38 cellular contexts compared by ENCODE assay signal in genomic region chrX:123601437-123601836, GRCh38.
"Had no signal": no experiment of that assay in that cellular context is flagged by ENCODE, and none has a peak within 500 bp of the region (broad histone marks: within the 10 kb centered on the region; RNA-seq: fewer than 3 reads in every experiment).

No MANE protein-coding gene starts in this region.

- H3K27me3 Mint-ChIP-seq: activated CD4-positive, alpha-beta memory T cell treated with anti-CD3 and anti-CD28 coated beads, Interleukin-2, amount 10 ng/mL, durations not matched to agents 7 days and 5 days; activated CD4-positive, alpha-beta T cell treated with anti-CD3 and anti-CD28 coated beads for 36 hours; activated CD4-positive, alpha-beta T cell treated with anti-CD3 and anti-CD28 coated beads, Interleukin-2, amount 10 ng/mL, durations not matched to agents 7 days and 5 days; activated CD8-positive, alpha-beta memory T cell treated with anti-CD3 and anti-CD28 coated beads, Interleukin-2, amount 10 ng/mL, durations not matched to agents 7 days and 5 days; activated naive CD4-positive, alpha-beta T cell treated with anti-CD3 and anti-CD28 coated beads, Interleukin-2, amount 10 ng/mL, durations not matched to agents 7 days and 5 days; activated naive CD4-positive, alpha-beta T cell treated with anti-CD3 and anti-CD28 coated beads, Interleukin-2, amount 50 U/mL, for 24 hours; activated naive CD8-positive, alpha-beta T cell; activated naive CD8-positive, alpha-beta T cell treated with anti-CD3 and anti-CD28 coated beads, Interleukin-2, amount 10 ng/mL, durations not matched to agents 7 days and 5 days; activated naive CD8-positive, alpha-beta T cell treated with anti-CD3 and anti-CD28 coated beads, Interleukin-2, amount 50 U/mL, for 24 hours; activated T-cell treated with anti-CD3 and anti-CD28 coated beads, Interleukin-2, amount 50 U/mL, for 24 hours; central memory CD8-positive, alpha-beta T cell had no signal

- H3K36me3 ChIP-seq: WERI-Rb-1 had no signal

- DNase-seq: activated CD4-positive, alpha-beta memory T cell treated with anti-CD3 and anti-CD28 coated beads, Interleukin-2, amount 10 ng/mL, durations not matched to agents 7 days and 5 days; activated CD4-positive, alpha-beta T cell treated with anti-CD3 and anti-CD28 coated beads for 1 hour; activated CD4-positive, alpha-beta T cell treated with anti-CD3 and anti-CD28 coated beads for 36 hours; activated CD4-positive, alpha-beta T cell treated with anti-CD3 and anti-CD28 coated beads for 48 hours; activated CD4-positive, alpha-beta T cell treated with anti-CD3 and anti-CD28 coated beads, Interleukin-2, amount 10 ng/mL, durations not matched to agents 7 days and 5 days; activated CD4-positive, alpha-beta T cell treated with anti-CD3 and anti-CD28 coated beads, Interleukin-2, amount 50 U/mL, for 48 hours; activated CD4-positive, CD25-positive, alpha-beta regulatory T cell; activated CD8-positive, alpha-beta memory T cell treated with anti-CD3 and anti-CD28 coated beads for 24 hours; activated CD8-positive, alpha-beta memory T cell treated with anti-CD3 and anti-CD28 coated beads, Interleukin-2, amount 10 ng/mL, durations not matched to agents 7 days and 5 days; activated CD8-positive, alpha-beta memory T cell treated with anti-CD3 and anti-CD28 coated beads, Interleukin-2, amount 50 U/mL, for 48 hours; activated CD8-positive, alpha-beta T cell treated with anti-CD3 and anti-CD28 coated beads, Interleukin-2, amount 10 ng/mL, durations not matched to agents 7 days and 5 days; activated effector memory CD4-positive, alpha-beta T cell treated with Interleukin-2 at 50 U/mL for 16 hours; activated gamma-delta T cell; activated naive CD4-positive, alpha-beta T cell treated with anti-CD3 and anti-CD28 coated beads, Interleukin-2, amount 10 ng/mL, durations not matched to agents 7 days and 5 days; activated naive CD4-positive, alpha-beta T cell treated with Interleukin-2 at 50 U/mL for 16 hours; activated naive CD8-positive, alpha-beta T cell treated with anti-CD3 and anti-CD28 coated beads, Interleukin-2, amount 10 ng/mL, durations not matched to agents 7 days and 5 days; activated naive CD8-positive, alpha-beta T cell treated with anti-CD3 and anti-CD28 coated beads, Interleukin-2, amount 50 U/mL, for 24 hours; activated T-cell treated with anti-CD3 and anti-CD28 coated beads, Interleukin-2, amount 50 U/mL, for 24 hours; activated T-cell treated with anti-CD3 and anti-CD28 coated beads, Interleukin-2, amount 50 U/mL, for 48 hours; amygdala; anterior cingulate cortex; caudate nucleus; cerebellar nuclear complex; T-helper 1 cell; T1000; WERI-Rb-1 had no signal

- H3K4me1 ChIP-seq: ascending aorta had no signal

- ATAC-seq: activated CD4-positive, alpha-beta T cell treated with anti-CD3 and anti-CD28 coated beads for 36 hours; activated CD4-positive, CD25-positive, alpha-beta regulatory T cell treated with anti-CD3 and anti-CD28 coated beads, Interleukin-2, amount 50 U/mL, for 24 hours; activated CD8-positive, alpha-beta memory T cell treated with anti-CD3 and anti-CD28 coated beads, Interleukin-2, amount 10 ng/mL, durations not matched to agents 7 days and 5 days; activated CD8-positive, alpha-beta T cell treated with anti-CD3 and anti-CD28 coated beads, Interleukin-2, amount 10 ng/mL, durations not matched to agents 7 days and 5 days; activated naive CD8-positive, alpha-beta T cell treated with anti-CD3 and anti-CD28 coated beads, Interleukin-2, amount 50 U/mL, for 24 hours; WTC11 had no signal

- H3K27ac Mint-ChIP-seq: activated CD4-positive, alpha-beta memory T cell treated with anti-CD3 and anti-CD28 coated beads, Interleukin-2, amount 10 ng/mL, durations not matched to agents 7 days and 5 days; activated CD4-positive, alpha-beta T cell treated with anti-CD3 and anti-CD28 coated beads for 36 hours; activated CD4-positive, alpha-beta T cell treated with anti-CD3 and anti-CD28 coated beads, Interleukin-2, amount 10 ng/mL, durations not matched to agents 7 days and 5 days; activated CD8-positive, alpha-beta memory T cell treated with anti-CD3 and anti-CD28 coated beads, Interleukin-2, amount 10 ng/mL, durations not matched to agents 7 days and 5 days; activated CD8-positive, alpha-beta T cell treated with anti-CD3 and anti-CD28 coated beads, Interleukin-2, amount 10 ng/mL, durations not matched to agents 7 days and 5 days; activated naive CD4-positive, alpha-beta T cell treated with anti-CD3 and anti-CD28 coated beads, Interleukin-2, amount 10 ng/mL, durations not matched to agents 7 days and 5 days; activated naive CD4-positive, alpha-beta T cell treated with anti-CD3 and anti-CD28 coated beads, Interleukin-2, amount 50 U/mL, for 24 hours; activated naive CD8-positive, alpha-beta T cell; activated naive CD8-positive, alpha-beta T cell treated with anti-CD3 and anti-CD28 coated beads, Interleukin-2, amount 10 ng/mL, durations not matched to agents 7 days and 5 days; activated naive CD8-positive, alpha-beta T cell treated with anti-CD3 and anti-CD28 coated beads, Interleukin-2, amount 50 U/mL, for 24 hours; activated T-cell treated with anti-CD3 and anti-CD28 coated beads, Interleukin-2, amount 50 U/mL, for 24 hours; activated T-helper 2 cell treated with anti-CD3 and anti-CD28 coated beads, Interferon-gamma antibody, Interleukin-2, Interleukin-4, amounts not matched to agents 10 μg/mL and 5 μg/mL and 100 μg/mL, durations not matched to agents 14 hours and 24 hours and 36 hours; brain; T-helper 1 cell treated with Interleukin-12 subunit alpha and Interleukin-12 subunit beta and Interleukin-4 antibody, amounts not matched to agents 30 μg/mL and 1 μg/mL, for 36 hours; WTC11 had no signal

- H3K27me3 ChIP-seq: ascending aorta, cardiac muscle cell had no signal

- FAIRE-seq: bronchial epithelial cell, TTC549 had no signal

- H3K4me3 Mint-ChIP-seq: activated CD4-positive, alpha-beta memory T cell treated with anti-CD3 and anti-CD28 coated beads, Interleukin-2, amount 10 ng/mL, durations not matched to agents 7 days and 5 days; activated CD4-positive, alpha-beta T cell treated with anti-CD3 and anti-CD28 coated beads for 36 hours; activated CD4-positive, alpha-beta T cell treated with anti-CD3 and anti-CD28 coated beads, Interleukin-2, amount 10 ng/mL, durations not matched to agents 7 days and 5 days; activated CD8-positive, alpha-beta memory T cell treated with anti-CD3 and anti-CD28 coated beads, Interleukin-2, amount 10 ng/mL, durations not matched to agents 7 days and 5 days; activated CD8-positive, alpha-beta T cell treated with anti-CD3 and anti-CD28 coated beads, Interleukin-2, amount 10 ng/mL, durations not matched to agents 7 days and 5 days; activated naive CD4-positive, alpha-beta T cell treated with anti-CD3 and anti-CD28 coated beads, Interleukin-2, amount 10 ng/mL, durations not matched to agents 7 days and 5 days; activated naive CD4-positive, alpha-beta T cell treated with anti-CD3 and anti-CD28 coated beads, Interleukin-2, amount 50 U/mL, for 24 hours; activated naive CD8-positive, alpha-beta T cell; activated naive CD8-positive, alpha-beta T cell treated with anti-CD3 and anti-CD28 coated beads, Interleukin-2, amount 10 ng/mL, durations not matched to agents 7 days and 5 days; activated naive CD8-positive, alpha-beta T cell treated with anti-CD3 and anti-CD28 coated beads, Interleukin-2, amount 50 U/mL, for 24 hours; activated T-cell treated with anti-CD3 and anti-CD28 coated beads, Interleukin-2, amount 50 U/mL, for 24 hours; brain; central memory CD8-positive, alpha-beta T cell; T-helper 1 cell treated with Interleukin-12 subunit alpha and Interleukin-12 subunit beta and Interleukin-4 antibody, amounts not matched to agents 30 μg/mL and 1 μg/mL, for 36 hours; WTC11 had no signal

- H3K4me1 Mint-ChIP-seq: activated CD4-positive, alpha-beta memory T cell treated with anti-CD3 and anti-CD28 coated beads, Interleukin-2, amount 10 ng/mL, durations not matched to agents 7 days and 5 days; activated CD4-positive, alpha-beta T cell treated with anti-CD3 and anti-CD28 coated beads for 36 hours; activated CD4-positive, alpha-beta T cell treated with anti-CD3 and anti-CD28 coated beads, Interleukin-2, amount 10 ng/mL, durations not matched to agents 7 days and 5 days; activated CD8-positive, alpha-beta memory T cell treated with anti-CD3 and anti-CD28 coated beads, Interleukin-2, amount 10 ng/mL, durations not matched to agents 7 days and 5 days; activated naive CD4-positive, alpha-beta T cell treated with anti-CD3 and anti-CD28 coated beads, Interleukin-2, amount 10 ng/mL, durations not matched to agents 7 days and 5 days; activated naive CD4-positive, alpha-beta T cell treated with anti-CD3 and anti-CD28 coated beads, Interleukin-2, amount 50 U/mL, for 24 hours; activated naive CD8-positive, alpha-beta T cell treated with anti-CD3 and anti-CD28 coated beads, Interleukin-2, amount 10 ng/mL, durations not matched to agents 7 days and 5 days; activated naive CD8-positive, alpha-beta T cell treated with anti-CD3 and anti-CD28 coated beads, Interleukin-2, amount 50 U/mL, for 24 hours; brain; central memory CD8-positive, alpha-beta T cell had no signal

- H3K9me3 ChIP-seq: ascending aorta had no signal

- H3K9me3 Mint-ChIP-seq: activated CD4-positive, alpha-beta memory T cell treated with anti-CD3 and anti-CD28 coated beads, Interleukin-2, amount 10 ng/mL, durations not matched to agents 7 days and 5 days; activated CD4-positive, alpha-beta T cell treated with anti-CD3 and anti-CD28 coated beads, Interleukin-2, amount 10 ng/mL, durations not matched to agents 7 days and 5 days; activated naive CD4-positive, alpha-beta T cell treated with anti-CD3 and anti-CD28 coated beads, Interleukin-2, amount 10 ng/mL, durations not matched to agents 7 days and 5 days; activated naive CD4-positive, alpha-beta T cell treated with anti-CD3 and anti-CD28 coated beads, Interleukin-2, amount 50 U/mL, for 24 hours; activated naive CD8-positive, alpha-beta T cell treated with anti-CD3 and anti-CD28 coated beads, Interleukin-2, amount 10 ng/mL, durations not matched to agents 7 days and 5 days; activated naive CD8-positive, alpha-beta T cell treated with anti-CD3 and anti-CD28 coated beads, Interleukin-2, amount 50 U/mL, for 24 hours; activated T-cell treated with anti-CD3 and anti-CD28 coated beads, Interleukin-2, amount 50 U/mL, for 24 hours; activated T-helper 2 cell treated with anti-CD3 and anti-CD28 coated beads, Interferon-gamma antibody, Interleukin-2, Interleukin-4, amounts not matched to agents 10 μg/mL and 5 μg/mL and 100 μg/mL, durations not matched to agents 14 hours and 24 hours and 36 hours; brain; central memory CD8-positive, alpha-beta T cell; T-helper 1 cell treated with Interleukin-12 subunit alpha and Interleukin-12 subunit beta and Interleukin-4 antibody, amounts not matched to agents 30 μg/mL and 1 μg/mL, for 36 hours; WTC11 had no signal

- H3K4me3 ChIP-seq: ascending aorta, cardiac muscle cell had no signal

- H3K27ac ChIP-seq: ascending aorta, cardiac muscle cell, WERI-Rb-1 had no signal
